1 cellular context compared by ENCODE assay signal in genomic region chr17:81542431-81543338, GRCh38.
TF ChIP-seq lines count a peak whose summit lies in the region.

No MANE protein-coding gene starts in this region.

TF ChIP-seq in H1, 55 proteins besides CTCF, POLR2A, EP300 and RAD21:
- TF ChIP-seq TBP (IDR thresholded peaks at IDR 0.05; ENCODE audit: low read depth, low read length) (no peak), NANOG (IDR thresholded peaks at IDR 0.05; ENCODE audit: insufficient read depth, low read depth, low read length, poor library complexity, severe bottlenecking) (no peak), NRF1 (IDR thresholded peaks at IDR 0.05; ENCODE audit: low read depth, low read length) (no peak), EZH2 (IDR thresholded peaks at IDR 0.05; ENCODE audit: low read depth, low read length, severe bottlenecking) (no peak), POLR2AphosphoS5 (IDR thresholded peaks at IDR 0.05; ENCODE audit: low read depth, low read length) (no peak), E2F6 (IDR thresholded peaks at IDR 0.05) (no peak), TAF7 (optimal IDR thresholded peaks at IDR 0.05; ENCODE audit: borderline replicate concordance, low read depth, low read length) (no peak), RBBP5 (IDR thresholded peaks at IDR 0.05; ENCODE audit: borderline replicate concordance, low read depth, low read length) (no peak), ASH2L (IDR thresholded peaks at IDR 0.05; ENCODE audit: low read length) (no peak), PHF8 (conservative IDR thresholded peaks at IDR 0.05; ENCODE audit: low read depth, low read length) (no peak), SRF (IDR thresholded peaks at IDR 0.05; ENCODE audit: low read depth, low read length) (no peak), TAF1 (IDR thresholded peaks at IDR 0.05; ENCODE audit: low read depth, low read length) (no peak), RNF2 (IDR thresholded peaks at IDR 0.05; ENCODE audit: borderline replicate concordance, low read depth, low read length, missing control alignments, poor library complexity, severe bottlenecking) (no peak)
